8 cellular contexts compared by ENCODE assay signal in genomic region chr1:52141513-52142219, GRCh38.
DNase-seq lines count a peak whose midpoint lies in the region; ATAC-seq and TF ChIP-seq lines count a peak whose summit lies in the region.

Gene ZFYVE9 (plus strand): TSS chr1:52142089. CDS start chr1:52233207, 91,118 bp downstream.

- TF ChIP-seq CTCF in GM06990 (IDR thresholded peaks at IDR 0.05; ENCODE audit: insufficient read depth, low read length, poor library complexity, severe bottlenecking) (peak; percentile 40), HFF-Myc (IDR thresholded peaks at IDR 0.05; ENCODE audit: low read depth, low read length, missing control alignments) (peak; percentile 21), astrocyte of the spinal cord (IDR thresholded peaks at IDR 0.05; ENCODE audit: low read depth, low read length) (peak; percentile 50), retinal pigment epithelial cell (conservative IDR thresholded peaks at IDR 0.05; ENCODE audit: low read depth, low read length) (peak; percentile 45)

- ATAC-seq in GM21576 (IDR thresholded peaks at IDR 0.05; ENCODE audit: unreplicated experiment) = no peak

- H3K27me3 ChIP-seq in GM06990 (replicated peaks; ENCODE audit: control insufficient read depth, insufficient read depth, low read length) = no peaks in the 10 kb centered on the region

- H3K4me3 ChIP-seq in GM06990 (replicated peaks; ENCODE audit: low read depth, low read length) (peak within 1 kb of the TSS; percentile 75), HFF-Myc (replicated peaks; ENCODE audit: low read depth, low read length) (peak within 1 kb of the TSS; percentile 70), astrocyte of the spinal cord (ENCODE audit: low read depth, low read length) (peak within 1 kb of the TSS; percentile 78), retinal pigment epithelial cell (ENCODE audit: low read length) (peak within 1 kb of the TSS; percentile 85)

- in situ Hi-C loops in astrocyte of the spinal cord (cut with HindIII; ENCODE audit: low sequenced_read_pairs) = no loop called here

- DNase-seq in GM06990 (ENCODE audit: extremely low read depth, insufficient read length) (peak; percentile 86), HFF-Myc (ENCODE audit: extremely low read depth, low read depth) (no peak), NCI-H1092 (lab: John Stamatoyannopoulos, UW) (peak; percentile 42), T1000 (lab: John Stamatoyannopoulos, UW) (peak; percentile 74), astrocyte of the spinal cord (ENCODE audit: low read depth, low spot score) (peak; percentile 74), hypothalamus (lab: John Stamatoyannopoulos, UW) (peak in 49 of 51 donors; percentile 8 to 81 (median 54)), retinal pigment epithelial cell (ENCODE audit: low read depth) (no peak)

- H3K36me3 ChIP-seq in GM06990 (ENCODE audit: control insufficient read depth, insufficient read depth, low read length) = no peaks in the 10 kb centered on the region

Comparison
In these comparisons a context has a peak if more than half of its experiments do, and no peak if none do; other contexts are left out.
1. DNase-seq: peak in GM06990 (single experiment), NCI-H1092 (single experiment), T1000 (single experiment), astrocyte of the spinal cord (single experiment) and hypothalamus (49 of 51); none in HFF-Myc (single experiment) and retinal pigment epithelial cell (single experiment).
2. Peak in every context shown above with its lines, with median percentiles within 50 percentile points of each other: H3K4me3 ChIP-seq and CTCF ChIP-seq.